In the genomic region with DNA sequence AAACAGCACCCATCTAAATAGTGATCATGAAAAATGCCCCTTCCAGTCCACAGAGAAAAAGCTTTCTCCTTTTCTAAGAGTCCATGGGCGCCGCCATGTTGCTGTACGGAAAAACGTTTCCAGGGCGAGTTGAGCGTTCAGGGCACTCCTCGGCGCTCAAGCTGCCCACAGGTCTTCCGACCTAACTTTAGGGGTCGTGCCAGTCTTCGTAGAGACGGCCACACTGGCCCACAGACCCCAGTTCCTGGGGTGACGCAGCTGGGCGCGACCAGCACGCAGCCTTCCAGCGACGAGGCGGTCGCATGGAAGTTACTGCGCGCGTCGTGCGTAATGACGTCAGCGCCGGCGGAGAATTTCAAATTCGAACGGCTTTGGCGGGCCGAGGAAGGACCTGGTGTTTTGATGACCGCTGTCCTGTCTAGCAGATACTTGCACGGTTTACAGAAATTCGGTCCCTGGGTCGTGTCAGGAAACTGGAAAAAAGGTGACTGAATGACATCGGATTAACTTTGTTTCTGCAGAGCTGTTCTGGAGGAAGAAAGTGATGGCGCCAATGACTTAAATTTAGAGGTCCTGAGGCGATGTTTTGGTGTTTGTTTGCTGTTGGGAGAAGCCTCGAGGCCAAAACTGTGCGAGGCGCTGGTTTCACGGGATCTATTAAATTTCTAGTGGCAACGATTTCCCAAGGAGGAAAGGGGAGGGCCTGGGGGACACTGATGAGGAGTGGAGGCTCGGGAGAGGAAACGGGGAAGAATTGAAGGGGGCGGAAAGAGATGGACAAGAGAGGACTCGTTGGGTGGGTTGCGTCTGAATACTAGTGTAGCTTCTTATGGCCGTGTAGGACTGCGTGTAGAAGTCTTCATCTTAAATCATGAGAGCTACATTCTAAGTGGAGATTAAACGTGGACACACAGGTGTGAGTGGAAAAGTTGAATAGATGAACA, we compare ENCODE assay signal across 1 cellular context.
TF ChIP-seq lines count a peak whose summit lies in the region.

A gene with protein sequence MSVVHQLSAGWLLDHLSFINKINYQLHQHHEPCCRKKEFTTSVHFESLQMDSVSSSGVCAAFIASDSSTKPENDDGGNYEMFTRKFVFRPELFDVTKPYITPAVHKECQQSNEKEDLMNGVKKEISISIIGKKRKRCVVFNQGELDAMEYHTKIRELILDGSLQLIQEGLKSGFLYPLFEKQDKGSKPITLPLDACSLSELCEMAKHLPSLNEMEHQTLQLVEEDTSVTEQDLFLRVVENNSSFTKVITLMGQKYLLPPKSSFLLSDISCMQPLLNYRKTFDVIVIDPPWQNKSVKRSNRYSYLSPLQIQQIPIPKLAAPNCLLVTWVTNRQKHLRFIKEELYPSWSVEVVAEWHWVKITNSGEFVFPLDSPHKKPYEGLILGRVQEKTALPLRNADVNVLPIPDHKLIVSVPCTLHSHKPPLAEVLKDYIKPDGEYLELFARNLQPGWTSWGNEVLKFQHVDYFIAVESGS (minus strand): TSS at position 306 of the 944 bp plus-strand sequence. CDS start 4,289 bp downstream, outside the sequence.
A gene (plus strand): TSS at position 358 of the 944 bp plus-strand sequence. CDS start 1,429 bp downstream, outside the sequence.

TF ChIP-seq in HepG2, 621 proteins besides CTCF, POLR2A, EP300 and RAD21 (continued from another document and continues in another):
- TF ChIP-seq, protein P1, sequence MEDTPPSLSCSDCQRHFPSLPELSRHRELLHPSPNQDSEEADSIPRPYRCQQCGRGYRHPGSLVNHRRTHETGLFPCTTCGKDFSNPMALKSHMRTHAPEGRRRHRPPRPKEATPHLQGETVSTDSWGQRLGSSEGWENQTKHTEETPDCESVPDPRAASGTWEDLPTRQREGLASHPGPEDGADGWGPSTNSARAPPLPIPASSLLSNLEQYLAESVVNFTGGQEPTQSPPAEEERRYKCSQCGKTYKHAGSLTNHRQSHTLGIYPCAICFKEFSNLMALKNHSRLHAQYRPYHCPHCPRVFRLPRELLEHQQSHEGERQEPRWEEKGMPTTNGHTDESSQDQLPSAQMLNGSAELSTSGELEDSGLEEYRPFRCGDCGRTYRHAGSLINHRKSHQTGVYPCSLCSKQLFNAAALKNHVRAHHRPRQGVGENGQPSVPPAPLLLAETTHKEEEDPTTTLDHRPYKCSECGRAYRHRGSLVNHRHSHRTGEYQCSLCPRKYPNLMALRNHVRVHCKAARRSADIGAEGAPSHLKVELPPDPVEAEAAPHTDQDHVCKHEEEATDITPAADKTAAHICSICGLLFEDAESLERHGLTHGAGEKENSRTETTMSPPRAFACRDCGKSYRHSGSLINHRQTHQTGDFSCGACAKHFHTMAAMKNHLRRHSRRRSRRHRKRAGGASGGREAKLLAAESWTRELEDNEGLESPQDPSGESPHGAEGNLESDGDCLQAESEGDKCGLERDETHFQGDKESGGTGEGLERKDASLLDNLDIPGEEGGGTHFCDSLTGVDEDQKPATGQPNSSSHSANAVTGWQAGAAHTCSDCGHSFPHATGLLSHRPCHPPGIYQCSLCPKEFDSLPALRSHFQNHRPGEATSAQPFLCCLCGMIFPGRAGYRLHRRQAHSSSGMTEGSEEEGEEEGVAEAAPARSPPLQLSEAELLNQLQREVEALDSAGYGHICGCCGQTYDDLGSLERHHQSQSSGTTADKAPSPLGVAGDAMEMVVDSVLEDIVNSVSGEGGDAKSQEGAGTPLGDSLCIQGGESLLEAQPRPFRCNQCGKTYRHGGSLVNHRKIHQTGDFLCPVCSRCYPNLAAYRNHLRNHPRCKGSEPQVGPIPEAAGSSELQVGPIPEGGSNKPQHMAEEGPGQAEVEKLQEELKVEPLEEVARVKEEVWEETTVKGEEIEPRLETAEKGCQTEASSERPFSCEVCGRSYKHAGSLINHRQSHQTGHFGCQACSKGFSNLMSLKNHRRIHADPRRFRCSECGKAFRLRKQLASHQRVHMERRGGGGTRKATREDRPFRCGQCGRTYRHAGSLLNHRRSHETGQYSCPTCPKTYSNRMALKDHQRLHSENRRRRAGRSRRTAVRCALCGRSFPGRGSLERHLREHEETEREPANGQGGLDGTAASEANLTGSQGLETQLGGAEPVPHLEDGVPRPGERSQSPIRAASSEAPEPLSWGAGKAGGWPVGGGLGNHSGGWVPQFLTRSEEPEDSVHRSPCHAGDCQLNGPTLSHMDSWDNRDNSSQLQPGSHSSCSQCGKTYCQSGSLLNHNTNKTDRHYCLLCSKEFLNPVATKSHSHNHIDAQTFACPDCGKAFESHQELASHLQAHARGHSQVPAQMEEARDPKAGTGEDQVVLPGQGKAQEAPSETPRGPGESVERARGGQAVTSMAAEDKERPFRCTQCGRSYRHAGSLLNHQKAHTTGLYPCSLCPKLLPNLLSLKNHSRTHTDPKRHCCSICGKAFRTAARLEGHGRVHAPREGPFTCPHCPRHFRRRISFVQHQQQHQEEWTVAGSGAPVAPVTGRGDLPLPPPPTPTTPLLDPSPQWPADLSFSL (CRISPR knock-in tag; IDR thresholded peaks at IDR 0.05): no peak
- TF ChIP-seq SMAD3 (CRISPR knock-in tag; IDR thresholded peaks at IDR 0.05): no peak
- 0 out of 2 replicates have a peak, but pooled peaks have one; percentile 83 for TF ChIP-seq TSC22D2 (CRISPR knock-in tag; IDR thresholded peaks at IDR 0.05; ENCODE audit: borderline replicate concordance)
- TF ChIP-seq CEBPB (IDR thresholded peaks at IDR 0.05; ENCODE audit: borderline replicate concordance, low read depth, low read length): no peak
- no peak for TF ChIP-seq KAT2B (IDR thresholded peaks at IDR 0.05; ENCODE audit: borderline replicate concordance, low read depth, low read length)
- TF ChIP-seq GATAD1 (CRISPR knock-in tag; IDR thresholded peaks at IDR 0.05): peak; percentile 99
- TF ChIP-seq BRD4 (CRISPR knock-in tag; IDR thresholded peaks at IDR 0.05): no peak
- peak; percentile 53 for TF ChIP-seq FOXA3 (CRISPR knock-in tag; IDR thresholded peaks at IDR 0.05)
- no peak for TF ChIP-seq NFE2 (CRISPR knock-in tag; IDR thresholded peaks at IDR 0.05)
- TF ChIP-seq ERF (CRISPR knock-in tag; IDR thresholded peaks at IDR 0.05): no peak; the same call in 1 of the 2 replicates
- TF ChIP-seq ZNF510 (CRISPR knock-in tag; IDR thresholded peaks at IDR 0.05; ENCODE audit: low read depth): no peak
- 0 out of 2 replicates have a peak, but pooled peaks have one; percentile 44 for TF ChIP-seq ZNF337 (CRISPR knock-in tag; IDR thresholded peaks at IDR 0.05; ENCODE audit: borderline replicate concordance, low read depth)
- no peak for TF ChIP-seq MBD4 (IDR thresholded peaks at IDR 0.05; ENCODE audit: borderline replicate concordance, low read length)
- TF ChIP-seq, protein P2, sequence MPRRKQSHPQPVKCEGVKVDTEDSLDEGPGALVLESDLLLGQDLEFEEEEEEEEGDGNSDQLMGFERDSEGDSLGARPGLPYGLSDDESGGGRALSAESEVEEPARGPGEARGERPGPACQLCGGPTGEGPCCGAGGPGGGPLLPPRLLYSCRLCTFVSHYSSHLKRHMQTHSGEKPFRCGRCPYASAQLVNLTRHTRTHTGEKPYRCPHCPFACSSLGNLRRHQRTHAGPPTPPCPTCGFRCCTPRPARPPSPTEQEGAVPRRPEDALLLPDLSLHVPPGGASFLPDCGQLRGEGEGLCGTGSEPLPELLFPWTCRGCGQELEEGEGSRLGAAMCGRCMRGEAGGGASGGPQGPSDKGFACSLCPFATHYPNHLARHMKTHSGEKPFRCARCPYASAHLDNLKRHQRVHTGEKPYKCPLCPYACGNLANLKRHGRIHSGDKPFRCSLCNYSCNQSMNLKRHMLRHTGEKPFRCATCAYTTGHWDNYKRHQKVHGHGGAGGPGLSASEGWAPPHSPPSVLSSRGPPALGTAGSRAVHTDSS (CRISPR knock-in tag; conservative IDR thresholded peaks at IDR 0.05): 0 out of 2 replicates have a peak, but pooled peaks have one; percentile 45
- TF ChIP-seq MAFG (CRISPR knock-in tag; IDR thresholded peaks at IDR 0.05): no peak
- TF ChIP-seq, protein P3, sequence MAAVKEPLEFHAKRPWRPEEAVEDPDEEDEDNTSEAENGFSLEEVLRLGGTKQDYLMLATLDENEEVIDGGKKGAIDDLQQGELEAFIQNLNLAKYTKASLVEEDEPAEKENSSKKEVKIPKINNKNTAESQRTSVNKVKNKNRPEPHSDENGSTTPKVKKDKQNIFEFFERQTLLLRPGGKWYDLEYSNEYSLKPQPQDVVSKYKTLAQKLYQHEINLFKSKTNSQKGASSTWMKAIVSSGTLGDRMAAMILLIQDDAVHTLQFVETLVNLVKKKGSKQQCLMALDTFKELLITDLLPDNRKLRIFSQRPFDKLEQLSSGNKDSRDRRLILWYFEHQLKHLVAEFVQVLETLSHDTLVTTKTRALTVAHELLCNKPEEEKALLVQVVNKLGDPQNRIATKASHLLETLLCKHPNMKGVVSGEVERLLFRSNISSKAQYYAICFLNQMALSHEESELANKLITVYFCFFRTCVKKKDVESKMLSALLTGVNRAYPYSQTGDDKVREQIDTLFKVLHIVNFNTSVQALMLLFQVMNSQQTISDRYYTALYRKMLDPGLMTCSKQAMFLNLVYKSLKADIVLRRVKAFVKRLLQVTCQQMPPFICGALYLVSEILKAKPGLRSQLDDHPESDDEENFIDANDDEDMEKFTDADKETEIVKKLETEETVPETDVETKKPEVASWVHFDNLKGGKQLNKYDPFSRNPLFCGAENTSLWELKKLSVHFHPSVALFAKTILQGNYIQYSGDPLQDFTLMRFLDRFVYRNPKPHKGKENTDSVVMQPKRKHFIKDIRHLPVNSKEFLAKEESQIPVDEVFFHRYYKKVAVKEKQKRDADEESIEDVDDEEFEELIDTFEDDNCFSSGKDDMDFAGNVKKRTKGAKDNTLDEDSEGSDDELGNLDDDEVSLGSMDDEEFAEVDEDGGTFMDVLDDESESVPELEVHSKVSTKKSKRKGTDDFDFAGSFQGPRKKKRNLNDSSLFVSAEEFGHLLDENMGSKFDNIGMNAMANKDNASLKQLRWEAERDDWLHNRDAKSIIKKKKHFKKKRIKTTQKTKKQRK (IDR thresholded peaks at IDR 0.05; ENCODE audit: low read length): no peak
- TF ChIP-seq ZFP36 (IDR thresholded peaks at IDR 0.05; ENCODE audit: borderline replicate concordance, low read depth, low read length, partially characterized antibody): no peak
- no peak for TF ChIP-seq IKZF4 (CRISPR knock-in tag; IDR thresholded peaks at IDR 0.05; ENCODE audit: borderline replicate concordance, low read depth, not compliant biosample characterization)
- peak; percentile 92 for TF ChIP-seq KDM5A (IDR thresholded peaks at IDR 0.05; ENCODE audit: borderline replicate concordance, low read length)
- peak; percentile 51; the same call in 1 of the 2 replicates for TF ChIP-seq MED13 (CRISPR knock-in tag; IDR thresholded peaks at IDR 0.05)
- no peak for TF ChIP-seq PAF1 (CRISPR knock-in tag; IDR thresholded peaks at IDR 0.05)
- TF ChIP-seq, protein P4, sequence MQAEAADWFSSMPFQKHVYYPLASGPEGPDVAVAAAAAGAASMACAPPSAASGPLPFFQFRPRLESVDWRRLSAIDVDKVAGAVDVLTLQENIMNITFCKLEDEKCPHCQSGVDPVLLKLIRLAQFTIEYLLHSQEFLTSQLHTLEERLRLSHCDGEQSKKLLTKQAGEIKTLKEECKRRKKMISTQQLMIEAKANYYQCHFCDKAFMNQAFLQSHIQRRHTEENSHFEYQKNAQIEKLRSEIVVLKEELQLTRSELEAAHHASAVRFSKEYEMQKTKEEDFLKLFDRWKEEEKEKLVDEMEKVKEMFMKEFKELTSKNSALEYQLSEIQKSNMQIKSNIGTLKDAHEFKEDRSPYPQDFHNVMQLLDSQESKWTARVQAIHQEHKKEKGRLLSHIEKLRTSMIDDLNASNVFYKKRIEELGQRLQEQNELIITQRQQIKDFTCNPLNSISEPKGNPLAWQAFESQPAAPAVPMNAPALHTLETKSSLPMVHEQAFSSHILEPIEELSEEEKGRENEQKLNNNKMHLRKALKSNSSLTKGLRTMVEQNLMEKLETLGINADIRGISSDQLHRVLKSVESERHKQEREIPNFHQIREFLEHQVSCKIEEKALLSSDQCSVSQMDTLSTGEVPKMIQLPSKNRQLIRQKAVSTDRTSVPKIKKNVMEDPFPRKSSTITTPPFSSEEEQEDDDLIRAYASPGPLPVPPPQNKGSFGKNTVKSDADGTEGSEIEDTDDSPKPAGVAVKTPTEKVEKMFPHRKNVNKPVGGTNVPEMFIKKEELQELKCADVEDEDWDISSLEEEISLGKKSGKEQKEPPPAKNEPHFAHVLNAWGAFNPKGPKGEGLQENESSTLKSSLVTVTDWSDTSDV (CRISPR knock-in tag; IDR thresholded peaks at IDR 0.05): peak; percentile 69; the same call in 1 of the 2 replicates
- TF ChIP-seq POLR2AphosphoS2 (IDR thresholded peaks at IDR 0.05; ENCODE audit: low read depth, low read length): no peak
- TF ChIP-seq ZFP36L1 (CRISPR knock-in tag; IDR thresholded peaks at IDR 0.05): peak; percentile 97
- no peak for TF ChIP-seq ONECUT2 (CRISPR knock-in tag; IDR thresholded peaks at IDR 0.05)
- TF ChIP-seq PPARG (CRISPR knock-in tag; conservative IDR thresholded peaks at IDR 0.05): no peak
- TF ChIP-seq HCFC1 (IDR thresholded peaks at IDR 0.05; ENCODE audit: low read depth, low read length): peak; percentile 77
- no peak for TF ChIP-seq SOX5 (CRISPR knock-in tag; IDR thresholded peaks at IDR 0.05; ENCODE audit: borderline replicate concordance)
- TF ChIP-seq NFKBIZ (CRISPR knock-in tag; IDR thresholded peaks at IDR 0.05): no peak
- no peak for TF ChIP-seq SSRP1 (CRISPR knock-in tag; IDR thresholded peaks at IDR 0.05)
- no peak for TF ChIP-seq RCOR2 (CRISPR knock-in tag; IDR thresholded peaks at IDR 0.05)
- TF ChIP-seq, protein P5, sequence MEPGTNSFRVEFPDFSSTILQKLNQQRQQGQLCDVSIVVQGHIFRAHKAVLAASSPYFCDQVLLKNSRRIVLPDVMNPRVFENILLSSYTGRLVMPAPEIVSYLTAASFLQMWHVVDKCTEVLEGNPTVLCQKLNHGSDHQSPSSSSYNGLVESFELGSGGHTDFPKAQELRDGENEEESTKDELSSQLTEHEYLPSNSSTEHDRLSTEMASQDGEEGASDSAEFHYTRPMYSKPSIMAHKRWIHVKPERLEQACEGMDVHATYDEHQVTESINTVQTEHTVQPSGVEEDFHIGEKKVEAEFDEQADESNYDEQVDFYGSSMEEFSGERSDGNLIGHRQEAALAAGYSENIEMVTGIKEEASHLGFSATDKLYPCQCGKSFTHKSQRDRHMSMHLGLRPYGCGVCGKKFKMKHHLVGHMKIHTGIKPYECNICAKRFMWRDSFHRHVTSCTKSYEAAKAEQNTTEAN (CRISPR knock-in tag; conservative IDR thresholded peaks at IDR 0.05): 0 out of 2 replicates have a peak, but pooled peaks have one; percentile 18
- TF ChIP-seq ATF7 (IDR thresholded peaks at IDR 0.05): peak; percentile 98
- TF ChIP-seq ATF7 (CRISPR knock-in tag; IDR thresholded peaks at IDR 0.05): peak; percentile 97
- TF ChIP-seq CENPX (CRISPR knock-in tag; IDR thresholded peaks at IDR 0.05): 0 out of 2 replicates have a peak, but pooled peaks have one; percentile 27
- TF ChIP-seq GATAD2A (CRISPR knock-in tag; IDR thresholded peaks at IDR 0.05): peak; percentile 38; the same call in 1 of the 2 replicates
